In genomic region chr6:125919618-125920017, GRCh38 we compare ENCODE assay signal across 8 cellular contexts. TPM values are rescaled to one million over a fixed set of nuclear protein-coding genes. Genes with fewer than 3 reads are reported as not detected.
A peak's percentile ranks its signal among the peaks of the same experiment; 100 is the strongest.
DNase-seq lines count a peak whose midpoint lies in the region; ATAC-seq and TF ChIP-seq lines count a peak whose summit lies in the region.

No MANE protein-coding gene starts in this region.

- TF ChIP-seq CTCF in GM12864 (IDR thresholded peaks at IDR 0.05; ENCODE audit: low read depth, low read length, missing control alignments), result no peak
- TF ChIP-seq CTCF in mammary epithelial cell (conservative IDR thresholded peaks at IDR 0.05 in 1 of 2, IDR thresholded peaks at IDR 0.05 in 1 of 2; ENCODE audit: extremely low read depth in 1 of 2, insufficient read depth in 1 of 2, low read depth in 1 of 2, low read length in 2 of 2), result no peak
- no peak for TF ChIP-seq CTCF in osteoblast (IDR thresholded peaks at IDR 0.05; ENCODE audit: extremely low read depth, low read depth, low read length)

- peak overlapping the region; percentile 97 for H3K27ac ChIP-seq in mammary epithelial cell (ENCODE audit: insufficient read depth, low read depth, low read length)
- peak overlapping the region; percentile 82 for H3K27ac ChIP-seq in osteoblast (ENCODE audit: low read depth, low read length)

- peak overlapping the region; percentile 76 for H2AFZ ChIP-seq in mammary epithelial cell (ENCODE audit: low read depth, low read length)
- H2AFZ ChIP-seq in osteoblast (ENCODE audit: low read length), result no peak overlapping the region

- WGBS in mammary epithelial cell (ENCODE audit: low coverage, missing lambda C conversion rate), result 29% methylated on average over 3 of the region's 3 CpGs

- in situ Hi-C loops in mammary epithelial cell (cut with MboI; ENCODE audit: low sequenced_read_pairs in 2 of 2), result no loop called here

- H3K9ac ChIP-seq in mammary epithelial cell (ENCODE audit: insufficient read depth, low read length), result peak overlapping the region; percentile 98

- peaks cover 6% of the 10 kb centered on the region for H3K36me3 ChIP-seq in mammary epithelial cell (ENCODE audit: insufficient read depth, low read length)
- peaks cover 46% of the 10 kb centered on the region for H3K36me3 ChIP-seq in osteoblast (ENCODE audit: insufficient read depth, low read length)

- no TSS peak for BruUV-seq in mammary epithelial cell (replicated peaks; lab: Mats Ljungman, UMichigan)

- H4K20me1 ChIP-seq in mammary epithelial cell (ENCODE audit: insufficient read depth, low read length) (no peaks in the 10 kb centered on the region), osteoblast (ENCODE audit: insufficient read depth, low read length) (no peaks in the 10 kb centered on the region)

- peak; percentile 6 for ATAC-seq in HG03342 (IDR thresholded peaks at IDR 0.05; ENCODE audit: unreplicated experiment)

- no peaks in the 10 kb centered on the region for H3K27me3 ChIP-seq in mammary epithelial cell (ENCODE audit: insufficient read depth, low read length)
- H3K27me3 ChIP-seq in osteoblast (ENCODE audit: insufficient read depth, low read length), result no peaks in the 10 kb centered on the region

- DNase-seq in GM12864 (ENCODE audit: low read depth), result no peak
- DNase-seq in mammary epithelial cell, result no peak
- DNase-seq in osteoblast (ENCODE audit: insufficient read length, low spot score, missing footprints), result no peak
- DNase-seq in NCI-H1092 (lab: John Stamatoyannopoulos, UW), result no peak
- DNase-seq in NK-92 treated with Interleukin-12 subunit alpha and Interleukin-12 subunit beta, amount 100 ng/mL, for 24 hours (lab: John Stamatoyannopoulos, UW), result no peak
- DNase-seq in activated CD4-positive, alpha-beta T cell treated with anti-CD3 and anti-CD28 coated beads for 1 hour, result no peak
- DNase-seq in SK-N-DZ (ENCODE audit: low spot score), result no peak

- H3K9me3 ChIP-seq in mammary epithelial cell (replicated peaks; ENCODE audit: insufficient read depth, low read length) (no peaks in the 10 kb centered on the region), osteoblast (ENCODE audit: low read depth, low read length) (no peaks in the 10 kb centered on the region)

- intact Hi-C loops in mammary epithelial cell (cut with micrococcal nuclease), result loop anchor here (1.0 to 2.0 kb wide), 2 partner anchors 37 to 139 kb away; partner anchors contain the start of gene HINT3

- peaks cover 33% of the 10 kb centered on the region for H3K4me1 ChIP-seq in mammary epithelial cell (ENCODE audit: insufficient read depth, low read length)
- H3K4me1 ChIP-seq in osteoblast (ENCODE audit: insufficient read depth, low read length), result peaks cover 14% of the 10 kb centered on the region

- H3K4me3 ChIP-seq in GM12864 (ENCODE audit: low read depth, low read length) (peak overlapping the region; percentile 57), mammary epithelial cell (replicated peaks in 1 of 3; ENCODE audit: insufficient read depth in 1 of 3, low read depth in 2 of 3, low read length in 3 of 3) (peak overlapping the region; percentile 37 to 52 (median 51)), osteoblast (ENCODE audit: insufficient read depth, low read length) (peak overlapping the region; percentile 67)

- dilution Hi-C loops in mammary epithelial cell (cut with HindIII; ENCODE audit: low sequenced_read_pairs), result no loop called here

- CTCF ChIA-PET in mammary epithelial cell (lab: Charles Lee; ENCODE audit: low non-redundant PET), result interaction anchor here (0.6 to 1.1 kb wide), 2 partner anchors 37 to 166 kb away, joined by 3 to 4 read pairs; partner anchors contain the start of gene HINT3

- H3K79me2 ChIP-seq in mammary epithelial cell (ENCODE audit: insufficient read depth, low read length) (peaks cover 10% of the 10 kb centered on the region), osteoblast (ENCODE audit: insufficient read depth, low read length) (no peaks in the 10 kb centered on the region)

- H3K4me2 ChIP-seq in mammary epithelial cell (ENCODE audit: insufficient read depth, low read depth, low read length) (peak overlapping the region; percentile 66), osteoblast (ENCODE audit: insufficient read depth, low read length) (peak overlapping the region; percentile 93)

RNA-seq across cellular contexts. Expression of gene HINT3, which starts 37.0 kb away (rescaled TPM):
- total RNA-seq in mammary epithelial cell (10 to 100 TPM; 13.3 to 23.5 TPM), osteoblast (30.4 and 32.4 TPM in 2 replicates)
- polyA plus RNA-seq in mammary epithelial cell, result 0.94 TPM
- 0.93 TPM for polyA minus RNA-seq in mammary epithelial cell
- 20.8 and 20.9 TPM in 2 replicates for polyA plus RNA-seq in SK-N-DZ (2014; cell fraction: cytosol; rRNA removed)
- polyA plus RNA-seq in SK-N-DZ (2014; cell fraction: nucleus; rRNA removed), result 3.4 and 5.3 TPM in 2 replicates
